In genomic region chr2:170696948-170697347, GRCh38 we compare ENCODE assay signal across 39 cellular contexts. TPM values are rescaled to one million over a fixed set of nuclear protein-coding genes. Genes with fewer than 3 reads are reported as not detected.
"Had no signal": no experiment of that assay in that cellular context is flagged by ENCODE, and none has a peak within 500 bp of the region (broad histone marks: within the 10 kb centered on the region; RNA-seq: fewer than 3 reads in every experiment).

No MANE protein-coding gene starts in this region.

- H3K4me1 ChIP-seq: Peyer's patch had no signal

- H3K27me3 ChIP-seq: MG63, Peyer's patch had no signal

- H3K9me3 Mint-ChIP-seq: activated B cell treated with CpG ODN at 0.5 μM for 24 hours; activated CD4-positive, alpha-beta memory T cell treated with anti-CD3 and anti-CD28 coated beads for 36 hours; activated naive CD4-positive, alpha-beta T cell treated with anti-CD3 and anti-CD28 coated beads, Interleukin-2, amount 10 ng/mL, durations not matched to agents 7 days and 5 days; activated naive CD8-positive, alpha-beta T cell treated with anti-CD3 and anti-CD28 coated beads, Interleukin-2, amount 50 U/mL, for 24 hours; activated T-cell treated with anti-CD3 and anti-CD28 coated beads, Interleukin-2, amount 50 U/mL, for 4 hours; activated T-helper 1 cell treated with anti-CD3 and anti-CD28 coated beads, Interleukin-12 subunit alpha, Interleukin-12 subunit beta, Interleukin-2, Interleukin-4 antibody, amounts not matched to agents 30 ng/mL and 10 ng/mL and 1 ng/mL, durations not matched to agents 14 hours and 24 hours and 36 hours had no signal

- H3K4me3 Mint-ChIP-seq: activated B cell treated with CpG ODN at 0.5 μM for 24 hours; activated CD4-positive, alpha-beta memory T cell treated with anti-CD3 and anti-CD28 coated beads for 36 hours; activated naive CD4-positive, alpha-beta T cell treated with anti-CD3 and anti-CD28 coated beads, Interleukin-2, amount 10 ng/mL, durations not matched to agents 7 days and 5 days; activated naive CD8-positive, alpha-beta T cell; activated naive CD8-positive, alpha-beta T cell treated with anti-CD3 and anti-CD28 coated beads, Interleukin-2, amount 50 U/mL, for 24 hours; activated T-cell treated with anti-CD3 and anti-CD28 coated beads, Interleukin-2, amount 50 U/mL, for 4 hours; activated T-helper 1 cell treated with anti-CD3 and anti-CD28 coated beads, Interleukin-12 subunit alpha, Interleukin-12 subunit beta, Interleukin-2, Interleukin-4 antibody, amounts not matched to agents 30 ng/mL and 10 ng/mL and 1 ng/mL, durations not matched to agents 14 hours and 24 hours and 36 hours; brain had no signal

- H3K36me3 ChIP-seq: MG63, Peyer's patch had no signal

- DNase-seq: activated B cell treated with CpG ODN at 0.5 μM for 24 hours; activated CD4-positive, alpha-beta memory T cell treated with anti-CD3 and anti-CD28 coated beads for 36 hours; activated CD4-positive, alpha-beta T cell treated with anti-CD3 and anti-CD28 coated beads for 4 hours; activated CD4-positive, alpha-beta T cell treated with anti-CD3 and anti-CD28 coated beads, Interleukin-2, amount 50 U/mL, for 1 hour; activated CD4-positive, CD25-positive, alpha-beta regulatory T cell treated with anti-CD3 and anti-CD28 coated beads, Interleukin-2, amount 50 U/mL, for 72 hours; activated CD8-positive, alpha-beta memory T cell treated with anti-CD3 and anti-CD28 coated beads, Interleukin-2, amount 50 U/mL, for 4 hours; activated naive CD4-positive, alpha-beta T cell treated with anti-CD3 and anti-CD28 coated beads, Interleukin-2, amount 10 ng/mL, durations not matched to agents 7 days and 5 days; activated naive CD8-positive, alpha-beta T cell treated with anti-CD3 and anti-CD28 coated beads, Interleukin-2, amount 50 U/mL, for 24 hours; activated T-cell treated with anti-CD3 and anti-CD28 coated beads for 4 hours; activated T-cell treated with anti-CD3 and anti-CD28 coated beads, Interleukin-2, amount 50 U/mL, for 4 hours; anterior cingulate cortex; IMR-90; Karpas-422; MG63; NCI-H1092; NCI-H1417; NCI-H146; NCI-H187; NCI-H2029 treated with DMSO at 0.1 percent for 48 hours; NCI-H2107; NCI-H2171; NCI-H510A; NCI-H526; NCI-H748 treated with DMSO at 0.1 percent for 48 hours; NK-92 treated with Interleukin-12 subunit alpha and Interleukin-12 subunit beta, amount 100 ng/mL, for 24 hours; PC-3; Peyer's patch; RPMI8226; SHP77 treated with DMSO at 0.1 percent for 48 hours; SW 1271; T-helper 1 cell; T-helper 2 cell; T-helper 9 cell had no signal

- H3K27ac Mint-ChIP-seq: activated B cell treated with CpG ODN at 0.5 μM for 24 hours; activated CD4-positive, alpha-beta memory T cell treated with anti-CD3 and anti-CD28 coated beads for 36 hours; activated naive CD4-positive, alpha-beta T cell treated with anti-CD3 and anti-CD28 coated beads, Interleukin-2, amount 10 ng/mL, durations not matched to agents 7 days and 5 days; activated naive CD8-positive, alpha-beta T cell; activated naive CD8-positive, alpha-beta T cell treated with anti-CD3 and anti-CD28 coated beads, Interleukin-2, amount 50 U/mL, for 24 hours; activated T-helper 1 cell treated with anti-CD3 and anti-CD28 coated beads, Interleukin-12 subunit alpha, Interleukin-12 subunit beta, Interleukin-2, Interleukin-4 antibody, amounts not matched to agents 30 ng/mL and 10 ng/mL and 1 ng/mL, durations not matched to agents 14 hours and 24 hours and 36 hours had no signal

- H3K36me3 Mint-ChIP-seq: activated CD4-positive, alpha-beta memory T cell treated with anti-CD3 and anti-CD28 coated beads for 36 hours; activated naive CD4-positive, alpha-beta T cell treated with anti-CD3 and anti-CD28 coated beads, Interleukin-2, amount 10 ng/mL, durations not matched to agents 7 days and 5 days; activated naive CD8-positive, alpha-beta T cell; brain had no signal

- H3K4me1 Mint-ChIP-seq: activated B cell treated with CpG ODN at 0.5 μM for 24 hours; activated naive CD4-positive, alpha-beta T cell treated with anti-CD3 and anti-CD28 coated beads, Interleukin-2, amount 10 ng/mL, durations not matched to agents 7 days and 5 days; activated naive CD8-positive, alpha-beta T cell treated with anti-CD3 and anti-CD28 coated beads, Interleukin-2, amount 50 U/mL, for 24 hours had no signal

- H3K27ac ChIP-seq: Peyer's patch, VCaP had no signal

- ATAC-seq: activated naive CD8-positive, alpha-beta T cell treated with anti-CD3 and anti-CD28 coated beads, Interleukin-2, amount 50 U/mL, for 24 hours; activated T-cell treated with anti-CD3 and anti-CD28 coated beads, Interleukin-2, amount 50 U/mL, for 4 hours; K562; PC-3 had no signal

- H3K4me3 ChIP-seq: K562, MG63, Peyer's patch had no signal

RNA-seq across cellular contexts. Expression of gene SP5, which starts 18.2 kb away (rescaled TPM):
- total RNA-seq: activated B cell treated with CpG ODN at 0.5 μM for 24 hours; activated CD4-positive, alpha-beta memory T cell treated with anti-CD3 and anti-CD28 coated beads for 36 hours; activated T-cell treated with anti-CD3 and anti-CD28 coated beads, Interleukin-2, amount 50 U/mL, for 4 hours; activated T-helper 1 cell treated with anti-CD3 and anti-CD28 coated beads, Interleukin-12 subunit alpha, Interleukin-12 subunit beta, Interleukin-2, Interleukin-4 antibody, amounts not matched to agents 30 ng/mL and 10 ng/mL and 1 ng/mL, durations not matched to agents 14 hours and 24 hours and 36 hours; bronchial epithelial cell; IMR-90 had no signal
- polyA plus RNA-seq: IMR-90 had no signal
